ENCODE assay signal across 9 cellular contexts in genomic region chr5:102545175-102545574, GRCh38. TPM values are rescaled to one million over a fixed set of nuclear protein-coding genes. Genes with fewer than 3 reads are reported as not detected.
A peak's percentile ranks its signal among the peaks of the same experiment; 100 is the strongest.
DNase-seq lines count a peak whose midpoint lies in the region; ATAC-seq lines count a peak whose summit lies in the region.
"Had no signal": no experiment of that assay in that cellular context is flagged by ENCODE, and none has a peak within 500 bp of the region (broad histone marks: within the 10 kb centered on the region; RNA-seq: fewer than 3 reads in every experiment).

No MANE protein-coding gene starts in this region.

- ATAC-seq in GM19463 (IDR thresholded peaks at IDR 0.05; ENCODE audit: unreplicated experiment) (peak; percentile 88), HG03457 (IDR thresholded peaks at IDR 0.05; ENCODE audit: unreplicated experiment) (no peak)

- DNase-seq in COLO668 (lab: John Stamatoyannopoulos, UW; ENCODE audit: unreplicated experiment) (peak; percentile 3), HuH-7 (ENCODE audit: low spot score) (peak; percentile 58), ecto neural progenitor cell (ENCODE audit: low spot score) (peak; percentile 56), cerebellum (ENCODE audit: low spot score) (no peak)
- DNase-seq in activated CD4-positive, CD25-positive, alpha-beta regulatory T cell treated with anti-CD3 and anti-CD28 coated beads, Interleukin-2, amount 50 U/mL, for 72 hours: no peak
- no peak for DNase-seq in activated T-cell treated with anti-CD3 and anti-CD28 coated beads, Interleukin-2, amount 50 U/mL, for 1 hour

RNA-seq across cellular contexts. Expression of gene SLCO6A1, which starts 46.4 kb away (rescaled TPM):
- not detected for total RNA-seq in cerebellum
- total RNA-seq: adrenal gland had no signal

Comparison
In these comparisons a context has a peak if more than half of its experiments do, and no peak if none do; other contexts are left out.
1. DNase-seq: peak in COLO668 (single experiment), HuH-7 (single experiment) and ecto neural progenitor cell (single experiment); none in activated CD4-positive, CD25-positive, alpha-beta regulatory T cell treated with anti-CD3 and anti-CD28 coated beads, Interleukin-2, amount 50 U/mL, for 72 hours (single experiment), cerebellum (single experiment) and activated T-cell treated with anti-CD3 and anti-CD28 coated beads, Interleukin-2, amount 50 U/mL, for 1 hour (single experiment).